9 cellular contexts compared by ENCODE assay signal in the genomic region with DNA sequence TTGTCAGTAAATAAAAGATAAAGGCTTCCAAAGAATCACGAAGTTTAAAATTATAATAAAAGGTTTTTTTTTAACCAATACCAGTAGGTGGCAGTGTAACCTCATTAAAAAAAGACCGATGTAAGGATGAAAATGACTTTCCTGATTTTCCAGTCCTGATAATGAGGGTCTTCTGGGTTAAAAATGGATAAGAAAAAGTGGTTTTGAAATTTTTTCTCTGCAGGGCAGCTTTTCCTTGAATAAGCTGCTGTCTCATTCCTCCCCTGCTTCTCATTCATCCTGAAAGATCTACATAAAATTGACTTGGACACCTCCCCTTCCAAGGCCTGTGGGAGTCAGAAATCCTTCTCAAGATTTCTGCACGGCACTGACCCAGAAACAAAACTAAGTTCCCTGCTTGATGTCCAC. TPM values are rescaled to one million over a fixed set of nuclear protein-coding genes. Genes with fewer than 3 reads are reported as not detected.
DNase-seq lines count a peak whose midpoint lies in the region; ATAC-seq and TF ChIP-seq lines count a peak whose summit lies in the region.
"Had no signal": no experiment of that assay in that cellular context is flagged by ENCODE, and none has a peak within 500 bp of the region (broad histone marks: within the 10 kb centered on the region; RNA-seq: fewer than 3 reads in every experiment).

No MANE protein-coding gene starts in this region.

- peaks cover 11% of the 10 kb centered on the region for H3K9me3 Mint-ChIP-seq in T-helper 2 cell treated with Interferon-gamma antibody and Interleukin-4, amounts not matched to agents 5 μg/mL and 100 μg/mL, for 36 hours

- 3 to 7% methylated on average over 3 of the region's 3 CpGs for WGBS in body of pancreas, 2 donors

- no peak overlapping the region for H3K27ac Mint-ChIP-seq in T-helper 2 cell treated with Interferon-gamma antibody and Interleukin-4, amounts not matched to agents 5 μg/mL and 100 μg/mL, for 36 hours

- no peaks in the 10 kb centered on the region for H3K27me3 Mint-ChIP-seq in T-helper 2 cell treated with Interferon-gamma antibody and Interleukin-4, amounts not matched to agents 5 μg/mL and 100 μg/mL, for 36 hours (ENCODE audit: low read depth)

- H3K36me3 ChIP-seq in body of pancreas (replicated peaks in 1 of 2; ENCODE audit: insufficient read depth in 1 of 2, low read depth in 2 of 2) (no peaks in the 10 kb centered on the region), lower lobe of right lung (no peaks in the 10 kb centered on the region)
- H3K36me3 ChIP-seq: BLaER1 treated with 17β-estradiol and CSF1 and Interleukin-3, amounts not matched to agents 10 nM and 100 nM had no signal

- no peaks in the 10 kb centered on the region for H3K27me3 ChIP-seq in body of pancreas
- H3K27me3 ChIP-seq in lower lobe of right lung (ENCODE audit: low read depth): no peaks in the 10 kb centered on the region
- H3K27me3 ChIP-seq: BLaER1 treated with 17β-estradiol and CSF1 and Interleukin-3, amounts not matched to agents 10 nM and 100 nM had no signal

- DNase-seq in NCI-H1436 (lab: John Stamatoyannopoulos, UW) (peak; percentile 23), NCI-H1436 treated with DMSO at 0.1 percent for 48 hours (lab: John Stamatoyannopoulos, UW) (no peak), NCI-H146 treated with DMSO at 0.1 percent for 48 hours (lab: John Stamatoyannopoulos, UW; ENCODE audit: unreplicated experiment) (peak; percentile 19), body of pancreas (no peak), lower lobe of right lung (no peak), activated gamma-delta T cell (lab: John Stamatoyannopoulos, UW) (no peak)
- DNase-seq in T-helper 2 cell treated with Interferon-gamma antibody and Interleukin-4, amounts not matched to agents 5 μg/mL and 100 μg/mL, for 36 hours (ENCODE audit: low spot score): no peak

- H3K4me3 Mint-ChIP-seq in T-helper 2 cell treated with Interferon-gamma antibody and Interleukin-4, amounts not matched to agents 5 μg/mL and 100 μg/mL, for 36 hours: no peak overlapping the region

- H3K36me3 Mint-ChIP-seq in T-helper 2 cell treated with Interferon-gamma antibody and Interleukin-4, amounts not matched to agents 5 μg/mL and 100 μg/mL, for 36 hours (ENCODE audit: low read depth): no peaks in the 10 kb centered on the region

- ATAC-seq in body of pancreas (no peak), lower lobe of right lung (no peak), HG03097 (IDR thresholded peaks at IDR 0.05; ENCODE audit: low FRiP score, unreplicated experiment) (no peak)

- TF ChIP-seq CTCF in body of pancreas (IDR thresholded peaks at IDR 0.05) (peak; percentile 13 to 49 (median 42)), lower lobe of right lung (IDR thresholded peaks at IDR 0.05) (peak; percentile 67)

- intact Hi-C loops in body of pancreas (cut with DNase I): no loop called here
- intact Hi-C loops in lower lobe of right lung (cut with DNase I): no loop called here

- H3K4me1 ChIP-seq in body of pancreas (no peaks in the 10 kb centered on the region), lower lobe of right lung (no peaks in the 10 kb centered on the region)

- TF ChIP-seq POLR2A in body of pancreas (IDR thresholded peaks at IDR 0.05): no peak

- H3K27ac ChIP-seq in body of pancreas (no peak overlapping the region), lower lobe of right lung (no peak overlapping the region)
- H3K27ac ChIP-seq: BLaER1 treated with 17β-estradiol and CSF1 and Interleukin-3, amounts not matched to agents 10 nM and 100 nM had no signal

- H3K4me1 Mint-ChIP-seq in T-helper 2 cell treated with Interferon-gamma antibody and Interleukin-4, amounts not matched to agents 5 μg/mL and 100 μg/mL, for 36 hours (ENCODE audit: low read depth): no peaks in the 10 kb centered on the region

- H3K4me3 ChIP-seq in body of pancreas (no peak overlapping the region), lower lobe of right lung (no peak overlapping the region)
- H3K4me3 ChIP-seq: BLaER1 treated with 17β-estradiol and CSF1 and Interleukin-3, amounts not matched to agents 10 nM and 100 nM had no signal

- H3K9me3 ChIP-seq in body of pancreas (no peaks in the 10 kb centered on the region), lower lobe of right lung (no peaks in the 10 kb centered on the region)

RNA-seq across cellular contexts. Expression of a gene that starts 58.9 kb away (rescaled TPM):
- total RNA-seq in body of pancreas (10 to 100 TPM; 11.9 to 13.2 TPM), lower lobe of right lung (12.8 TPM)

Comparison
In these comparisons a context has a peak if more than half of its experiments do, and no peak if none do; other contexts are left out.
1. DNase-seq: peak in NCI-H1436 (single experiment) and NCI-H146 treated with DMSO at 0.1 percent for 48 hours (single experiment); none in NCI-H1436 treated with DMSO at 0.1 percent for 48 hours (single experiment), body of pancreas (0 of 4), lower lobe of right lung (single experiment), T-helper 2 cell treated with Interferon-gamma antibody and Interleukin-4, amounts not matched to agents 5 μg/mL and 100 μg/mL, for 36 hours (single experiment) and activated gamma-delta T cell (single experiment).